17 cellular contexts compared by ENCODE assay signal in the genomic region with DNA sequence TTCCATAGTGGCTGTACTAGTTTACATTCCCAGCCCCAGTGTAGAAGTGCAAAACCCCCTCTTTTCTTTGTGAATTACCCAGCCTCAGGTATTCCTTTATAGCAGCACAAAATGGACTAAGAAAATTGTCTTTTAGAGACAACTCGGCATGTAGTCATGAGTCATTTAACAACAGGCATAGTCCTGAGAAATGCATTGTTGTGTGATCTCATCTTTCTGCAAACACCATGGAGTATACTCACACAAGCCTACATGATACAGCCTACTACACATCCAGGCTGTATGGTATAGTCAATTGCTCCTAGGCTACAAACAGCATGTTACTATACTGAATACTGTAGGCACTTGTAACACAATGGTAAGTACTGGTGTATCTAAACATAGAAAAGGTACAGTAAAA.
DNase-seq lines count a peak whose midpoint lies in the region; ATAC-seq and TF ChIP-seq lines count a peak whose summit lies in the region.
"Had no signal": no experiment of that assay in that cellular context is flagged by ENCODE, and none has a peak within 500 bp of the region (broad histone marks: within the 10 kb centered on the region; RNA-seq: fewer than 3 reads in every experiment).

No MANE protein-coding gene starts in this region.

- ATAC-seq in HG03442 (IDR thresholded peaks at IDR 0.05; ENCODE audit: unreplicated experiment) = no peak
- ATAC-seq: heart right ventricle; right lobe of liver; stimulated activated naive CD8-positive, alpha-beta T cell treated with anti-CD3 and anti-CD28 coated beads, Interleukin-15, Interleukin-2, amounts not matched to agents 100 U/mL and 50 U/mL, for 24 hours had no signal

- H3K4me3 ChIP-seq in epithelial cell of esophagus (ENCODE audit: low read length) = no peak overlapping the region
- H3K4me3 ChIP-seq: heart right ventricle, lung, right lobe of liver, tibial nerve had no signal

- DNase-seq in EL (peak; percentile 44), RKO (ENCODE audit: low spot score) (peak; percentile 42), epithelial cell of esophagus (ENCODE audit: low read depth) (peak; percentile 90), kidney glomerular epithelial cell (lab: John Stamatoyannopoulos, UW) (peak; percentile 29), foreskin melanocyte (no peak), Kasumi-1 (lab: John Stamatoyannopoulos, UW) (no peak), islet precursor cell (no peak)
- DNase-seq: CD4-positive, alpha-beta memory T cell; dermis blood vessel endothelial cell; DMS79; heart right ventricle; NCI-H1092; right lobe of liver; stimulated activated naive CD8-positive, alpha-beta T cell treated with anti-CD3 and anti-CD28 coated beads, Interleukin-15, Interleukin-2, amounts not matched to agents 100 U/mL and 50 U/mL, for 24 hours had no signal

- TF ChIP-seq CTCF in epithelial cell of esophagus (IDR thresholded peaks at IDR 0.05; ENCODE audit: insufficient read depth, low read depth, low read length, missing control alignments) = no peak

Comparison
In these comparisons a context has a peak if more than half of its experiments do, and no peak if none do; other contexts are left out.
1. DNase-seq: peak in EL (single experiment), RKO (single experiment), epithelial cell of esophagus (single experiment) and kidney glomerular epithelial cell (single experiment); none in foreskin melanocyte (single experiment), Kasumi-1 (0 of 2) and islet precursor cell (single experiment).